14 cellular contexts compared by ENCODE assay signal in genomic region chr5:149394996-149395395, GRCh38. TPM values are rescaled to one million over a fixed set of nuclear protein-coding genes. Genes with fewer than 3 reads are reported as not detected.
"Had no signal": no experiment of that assay in that cellular context is flagged by ENCODE, and none has a peak within 500 bp of the region (broad histone marks: within the 10 kb centered on the region; RNA-seq: fewer than 3 reads in every experiment).

No MANE protein-coding gene starts in this region.

RNA-seq across cellular contexts. Expression of gene IL17B, which starts 15.9 kb away (rescaled TPM):
- total RNA-seq: activated B cell treated with CpG ODN at 0.5 μM for 24 hours; activated CD4-positive, alpha-beta memory T cell treated with anti-CD3 and anti-CD28 coated beads for 36 hours; activated CD4-positive, alpha-beta memory T cell treated with anti-CD3 and anti-CD28 coated beads, Interleukin-2, amount 10 ng/mL, durations not matched to agents 7 days and 5 days; activated CD4-positive, alpha-beta T cell treated with anti-CD3 and anti-CD28 coated beads for 36 hours; activated CD4-positive, alpha-beta T cell treated with anti-CD3 and anti-CD28 coated beads, Interleukin-2, amount 10 ng/mL, durations not matched to agents 24 days and 14 days; activated CD4-positive, alpha-beta T cell treated with anti-CD3 and anti-CD28 coated beads, Interleukin-2, amount 10 ng/mL, durations not matched to agents 7 days and 5 days; activated CD8-positive, alpha-beta memory T cell treated with anti-CD3 and anti-CD28 coated beads for 36 hours; activated CD8-positive, alpha-beta memory T cell treated with anti-CD3 and anti-CD28 coated beads, Interleukin-2, amount 10 ng/mL, durations not matched to agents 7 days and 5 days; activated CD8-positive, alpha-beta T cell treated with anti-CD3 and anti-CD28 coated beads for 36 hours; activated CD8-positive, alpha-beta T cell treated with anti-CD3 and anti-CD28 coated beads, Interleukin-2, amount 10 ng/mL, durations not matched to agents 7 days and 5 days; T-helper 1 cell treated with Interleukin-12 subunit alpha and Interleukin-12 subunit beta and Interleukin-4 antibody, amounts not matched to agents 30 ng/mL and 1 ng/mL, for 36 hours; T-helper 17 cell; T-helper 2 cell treated with Interferon-gamma antibody and Interleukin-4, amounts not matched to agents 100 ng/mL and 5 ng/mL, for 36 hours; WTC11 had no signal
